Comparison of ENCODE assay signal across 10 cellular contexts in the genomic region with DNA sequence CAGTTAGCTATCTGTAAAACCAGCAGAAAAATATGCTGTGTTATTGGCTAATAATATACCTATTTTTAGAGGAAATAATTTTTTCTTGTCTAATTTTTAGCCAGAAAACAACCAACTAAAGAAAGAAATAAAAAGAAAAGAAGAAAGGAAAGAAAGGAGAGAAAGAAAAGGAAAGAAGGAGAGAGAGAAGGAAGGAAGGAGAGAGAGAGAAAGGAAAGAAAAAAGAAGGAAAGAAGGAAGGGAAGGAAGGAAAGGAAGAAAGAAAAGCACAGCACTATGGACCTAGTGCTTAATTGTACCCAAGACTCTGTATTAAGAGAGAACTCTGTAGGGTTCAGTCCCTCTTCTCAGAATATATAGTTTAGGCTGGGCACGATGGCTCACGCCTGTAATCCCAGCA. TPM values are rescaled to one million over a fixed set of nuclear protein-coding genes. Genes with fewer than 3 reads are reported as not detected.
"Had no signal": no experiment of that assay in that cellular context is flagged by ENCODE, and none has a peak within 500 bp of the region (broad histone marks: within the 10 kb centered on the region; RNA-seq: fewer than 3 reads in every experiment).

No MANE protein-coding gene starts in this region.

- H3K4me2 ChIP-seq: KMS-11 had no signal

- H3K9ac ChIP-seq: KMS-11 had no signal

- FAIRE-seq: HepG2, HTR-8/SVneo had no signal

- ATAC-seq: HepG2 had no signal

- DNase-seq: IMR-90, KBM-7, KG1 had no signal

- H3K27ac ChIP-seq: HL-60, KMS-11 had no signal

RNA-seq across cellular contexts. Expression of a gene that starts 3.3 kb away (rescaled TPM):
- total RNA-seq: HT-29, HT1080, IMR-90 had no signal
- polyA plus RNA-seq: IgD-negative memory B cell had no signal
